ENCODE assay signal across 18 cellular contexts in the genomic region with DNA sequence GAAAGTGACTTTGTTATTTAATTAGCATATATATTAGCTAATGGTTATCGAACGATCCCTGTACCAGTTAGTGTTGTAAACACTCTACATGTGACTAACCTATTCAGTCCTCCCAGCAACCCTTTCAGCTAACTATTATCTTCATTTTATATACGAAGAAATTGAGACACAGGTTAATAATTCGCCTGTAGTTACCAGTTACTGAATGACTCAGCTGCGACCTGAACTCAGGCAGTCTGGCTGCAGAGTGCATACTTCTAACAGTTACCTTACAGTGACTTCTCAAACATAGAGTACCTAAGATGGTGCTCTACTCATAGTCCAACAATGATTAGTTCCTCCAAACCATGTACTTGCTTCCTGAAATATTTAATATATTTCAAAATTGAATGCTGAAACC.
DNase-seq lines count a peak whose midpoint lies in the region; ATAC-seq, FAIRE-seq and TF ChIP-seq lines count a peak whose summit lies in the region.
"Had no signal": no experiment of that assay in that cellular context is flagged by ENCODE, and none has a peak within 500 bp of the region (broad histone marks: within the 10 kb centered on the region; RNA-seq: fewer than 3 reads in every experiment).

No MANE protein-coding gene starts in this region.

- TF ChIP-seq POLR2A in A549 (IDR thresholded peaks at IDR 0.05; ENCODE audit: low read length) (no peak), GM18505 (IDR thresholded peaks at IDR 0.05; ENCODE audit: borderline replicate concordance, extremely low read depth, insufficient read depth, insufficient read length) (no peak)

- WGBS in A549 (ENCODE audit: missing lambda C conversion rate), result 51% methylated on average over 5 of the region's 5 CpGs
- WGBS in small intestine, 3 donors, result 53 to 81% (median 63%) methylated on average over 5 of the region's 5 CpGs

- TF ChIP-seq RAD21 in A549 (conservative IDR thresholded peaks at IDR 0.05 in 1 of 2, IDR thresholded peaks at IDR 0.05 in 1 of 2), result no peak

- H3K4me3 ChIP-seq in A549, result no peak overlapping the region
- no peak overlapping the region for H3K4me3 ChIP-seq in small intestine (ENCODE audit: low read depth in 1 of 2, low read length in 2 of 2)
- H3K4me3 ChIP-seq: GM12878, HAP-1 had no signal

- no peak for TF ChIP-seq EP300 in A549 (IDR thresholded peaks at IDR 0.05)

- peaks cover 24% of the 10 kb centered on the region for H3K4me1 ChIP-seq in A549
- no peaks in the 10 kb centered on the region for H3K4me1 ChIP-seq in small intestine (ENCODE audit: control insufficient read depth in 2 of 2, insufficient read depth in 1 of 2, low read depth in 1 of 2, low read length in 1 of 2)
- H3K4me1 ChIP-seq: HAP-1 had no signal

- H3K27ac ChIP-seq in A549, result no peak overlapping the region
- no peak overlapping the region for H3K27ac ChIP-seq in small intestine (ENCODE audit: low read depth in 1 of 2, low read length in 1 of 2)
- H3K27ac ChIP-seq: HL-60 had no signal

- ATAC-seq in A549 (no peak; a peak in 1 of 6 replicates), left colon (peak; percentile 67), GM18505 (IDR thresholded peaks at IDR 0.05; ENCODE audit: unreplicated experiment) (no peak)
- ATAC-seq: GM12878 had no signal

- no peak for FAIRE-seq in A549 (lab: Jason Lieb, UNC)
- peak; percentile 52 for FAIRE-seq in RCC 7860 (lab: Jason Lieb, UNC)
- FAIRE-seq in small intestine (lab: Jason Lieb, UNC), result no peak
- FAIRE-seq: GM12878, GM19239 had no signal

- intact Hi-C loops in left colon (cut with DNase I, micrococcal nuclease), result loop anchor here in 1 of 2 donors (10.0 kb wide), 1 partner anchor 109 kb away; no protein-coding TSS in a partner anchor

- no peak for TF ChIP-seq CTCF in A549 (IDR thresholded peaks at IDR 0.05)

- 0 out of 3 replicates have a peak overlapping the region, but pooled peaks have one; percentile 9 for H3K4me2 ChIP-seq in A549

- no peaks in the 10 kb centered on the region for H3K36me3 ChIP-seq in small intestine (ENCODE audit: control insufficient read depth in 2 of 2, insufficient read depth in 2 of 2, low read length in 2 of 2)
- H3K36me3 ChIP-seq: HAP-1 had no signal

- CTCF ChIA-PET in A549 (lab: Yijun Ruan, JAX), result no interaction called here

- no peaks in the 10 kb centered on the region for H3K27me3 ChIP-seq in small intestine (ENCODE audit: control insufficient read depth in 2 of 2, insufficient read depth in 2 of 2, low read length in 2 of 2)

- POLR2A ChIA-PET in A549 (lab: Yijun Ruan, JAX), result no interaction called here

- H3K9me3 ChIP-seq in A549, result no peaks in the 10 kb centered on the region
- no peaks in the 10 kb centered on the region for H3K9me3 ChIP-seq in small intestine (ENCODE audit: control insufficient read depth, low read depth)
- H3K9me3 ChIP-seq: HAP-1 had no signal

- DNase-seq in A549 (ENCODE audit: low read depth in 1 of 2, low spot score in 1 of 2) (peak in 1 of 2 experiments; percentile 24), RCC 7860 (ENCODE audit: low spot score) (peak; percentile 41), left colon (no peak), small intestine (peak; percentile 74), NCI-H1417 (lab: John Stamatoyannopoulos, UW) (no peak)
- DNase-seq in NK-92 treated with Interleukin-12 subunit alpha and Interleukin-12 subunit beta, amount 100 ng/mL, for 24 hours (lab: John Stamatoyannopoulos, UW), result no peak
- DNase-seq: C1 segment of cervical spinal cord; CD4-positive, alpha-beta T cell; DMS79; GOT3; HFFc6; IMR-90; KBM-7 had no signal

TF ChIP-seq in A549, 52 proteins besides CTCF, POLR2A, EP300 and RAD21:
- TF ChIP-seq HOXA7 (CRISPR knock-in tag; IDR thresholded peaks at IDR 0.05) (no peak), GATA3 (IDR thresholded peaks at IDR 0.05; ENCODE audit: borderline replicate concordance) (no peak), ZC3H11A (IDR thresholded peaks at IDR 0.05) (no peak), EHF (CRISPR knock-in tag; IDR thresholded peaks at IDR 0.05) (no peak), RCOR1 (IDR thresholded peaks at IDR 0.05; ENCODE audit: low read depth, low read length) (no peak), MYC (IDR thresholded peaks at IDR 0.05; ENCODE audit: borderline replicate concordance, low read length) (no peak), KDM1A (IDR thresholded peaks at IDR 0.05; ENCODE audit: low read depth) (no peak), CHD4 (IDR thresholded peaks at IDR 0.05; ENCODE audit: borderline replicate concordance) (no peak), NR3C1 (IDR thresholded peaks at IDR 0.05) (no peak), CBX2 (IDR thresholded peaks at IDR 0.05; ENCODE audit: borderline replicate concordance, low read depth) (no peak), FOSL2 (IDR thresholded peaks at IDR 0.05) (no peak), FOSL2 (CRISPR knock-in tag; IDR thresholded peaks at IDR 0.05) (no peak)
- TF ChIP-seq, protein P1, sequence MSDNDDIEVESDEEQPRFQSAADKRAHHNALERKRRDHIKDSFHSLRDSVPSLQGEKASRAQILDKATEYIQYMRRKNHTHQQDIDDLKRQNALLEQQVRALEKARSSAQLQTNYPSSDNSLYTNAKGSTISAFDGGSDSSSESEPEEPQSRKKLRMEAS (IDR thresholded peaks at IDR 0.05), result no peak
- TF ChIP-seq, protein P2, sequence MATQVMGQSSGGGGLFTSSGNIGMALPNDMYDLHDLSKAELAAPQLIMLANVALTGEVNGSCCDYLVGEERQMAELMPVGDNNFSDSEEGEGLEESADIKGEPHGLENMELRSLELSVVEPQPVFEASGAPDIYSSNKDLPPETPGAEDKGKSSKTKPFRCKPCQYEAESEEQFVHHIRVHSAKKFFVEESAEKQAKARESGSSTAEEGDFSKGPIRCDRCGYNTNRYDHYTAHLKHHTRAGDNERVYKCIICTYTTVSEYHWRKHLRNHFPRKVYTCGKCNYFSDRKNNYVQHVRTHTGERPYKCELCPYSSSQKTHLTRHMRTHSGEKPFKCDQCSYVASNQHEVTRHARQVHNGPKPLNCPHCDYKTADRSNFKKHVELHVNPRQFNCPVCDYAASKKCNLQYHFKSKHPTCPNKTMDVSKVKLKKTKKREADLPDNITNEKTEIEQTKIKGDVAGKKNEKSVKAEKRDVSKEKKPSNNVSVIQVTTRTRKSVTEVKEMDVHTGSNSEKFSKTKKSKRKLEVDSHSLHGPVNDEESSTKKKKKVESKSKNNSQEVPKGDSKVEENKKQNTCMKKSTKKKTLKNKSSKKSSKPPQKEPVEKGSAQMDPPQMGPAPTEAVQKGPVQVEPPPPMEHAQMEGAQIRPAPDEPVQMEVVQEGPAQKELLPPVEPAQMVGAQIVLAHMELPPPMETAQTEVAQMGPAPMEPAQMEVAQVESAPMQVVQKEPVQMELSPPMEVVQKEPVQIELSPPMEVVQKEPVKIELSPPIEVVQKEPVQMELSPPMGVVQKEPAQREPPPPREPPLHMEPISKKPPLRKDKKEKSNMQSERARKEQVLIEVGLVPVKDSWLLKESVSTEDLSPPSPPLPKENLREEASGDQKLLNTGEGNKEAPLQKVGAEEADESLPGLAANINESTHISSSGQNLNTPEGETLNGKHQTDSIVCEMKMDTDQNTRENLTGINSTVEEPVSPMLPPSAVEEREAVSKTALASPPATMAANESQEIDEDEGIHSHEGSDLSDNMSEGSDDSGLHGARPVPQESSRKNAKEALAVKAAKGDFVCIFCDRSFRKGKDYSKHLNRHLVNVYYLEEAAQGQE (IDR thresholded peaks at IDR 0.05), result no peak
- TF ChIP-seq, protein P3, sequence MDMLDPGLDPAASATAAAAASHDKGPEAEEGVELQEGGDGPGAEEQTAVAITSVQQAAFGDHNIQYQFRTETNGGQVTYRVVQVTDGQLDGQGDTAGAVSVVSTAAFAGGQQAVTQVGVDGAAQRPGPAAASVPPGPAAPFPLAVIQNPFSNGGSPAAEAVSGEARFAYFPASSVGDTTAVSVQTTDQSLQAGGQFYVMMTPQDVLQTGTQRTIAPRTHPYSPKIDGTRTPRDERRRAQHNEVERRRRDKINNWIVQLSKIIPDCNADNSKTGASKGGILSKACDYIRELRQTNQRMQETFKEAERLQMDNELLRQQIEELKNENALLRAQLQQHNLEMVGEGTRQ (IDR thresholded peaks at IDR 0.05), result no peak

Comparison
In these comparisons a context has a peak if more than half of its experiments do, and no peak if none do; other contexts are left out.
1. DNase-seq: peak in RCC 7860 (single experiment) and small intestine (single experiment); none in left colon (0 of 2), NCI-H1417 (0 of 3) and NK-92 treated with Interleukin-12 subunit alpha and Interleukin-12 subunit beta, amount 100 ng/mL, for 24 hours (single experiment).